ENCODE assay signal across 11 cellular contexts in genomic region chr22:48491451-48491941, GRCh38.
DNase-seq lines count a peak whose midpoint lies in the region; ATAC-seq and TF ChIP-seq lines count a peak whose summit lies in the region.
"Had no signal": no experiment of that assay in that cellular context is flagged by ENCODE, and none has a peak within 500 bp of the region (broad histone marks: within the 10 kb centered on the region; RNA-seq: fewer than 3 reads in every experiment).

No MANE protein-coding gene starts in this region.

- no peaks in the 10 kb centered on the region for H3K9me3 Mint-ChIP-seq in nephron progenitor cell
- H3K9me3 Mint-ChIP-seq: activated naive CD4-positive, alpha-beta T cell treated with anti-CD3 and anti-CD28 coated beads for 36 hours had no signal

- no peaks in the 10 kb centered on the region for H3K36me3 ChIP-seq in H7 (replicated peaks; ENCODE audit: control insufficient read depth, insufficient read depth, low read length)

- no peak for ATAC-seq in GM21423 (IDR thresholded peaks at IDR 0.05; ENCODE audit: unreplicated experiment)
- ATAC-seq in GM21528 (IDR thresholded peaks at IDR 0.05; ENCODE audit: low FRiP score, unreplicated experiment), result no peak

- TF ChIP-seq CTCF in AG04449 (IDR thresholded peaks at IDR 0.05; ENCODE audit: insufficient read depth, low read length, missing control alignments), result no peak
- no peak for TF ChIP-seq CTCF in nephron progenitor cell (IDR thresholded peaks at IDR 0.05)

- H3K27ac Mint-ChIP-seq in nephron progenitor cell, result no peak overlapping the region
- H3K27ac Mint-ChIP-seq: activated naive CD4-positive, alpha-beta T cell treated with anti-CD3 and anti-CD28 coated beads for 36 hours; CD14-positive monocyte had no signal

- H3K27me3 ChIP-seq in H7 (ENCODE audit: control insufficient read depth, insufficient read depth, low read length), result peaks cover 20% of the 10 kb centered on the region

- POLR2A ChIA-PET in AG04449 (lab: Yijun Ruan, JAX), result no interaction called here

- CTCF ChIA-PET in AG04449 (lab: Yijun Ruan, JAX), result interaction anchor here (0.9 to 4.5 kb wide), 16 partner anchors 11 to 1698 kb away, joined by 3 to 43 read pairs (median 4); no protein-coding TSS in a partner anchor

- no peaks in the 10 kb centered on the region for H3K36me3 Mint-ChIP-seq in nephron progenitor cell (ENCODE audit: low read depth)
- H3K36me3 Mint-ChIP-seq: CD14-positive monocyte had no signal

- H3K4me3 Mint-ChIP-seq in nephron progenitor cell, result peak overlapping the region; percentile 82
- H3K4me3 Mint-ChIP-seq: activated naive CD4-positive, alpha-beta T cell treated with anti-CD3 and anti-CD28 coated beads for 36 hours had no signal

- H3K4me3 ChIP-seq in AG04449 (ENCODE audit: low read depth, low read length) (peak overlapping the region; percentile 71), H7 (ENCODE audit: insufficient read depth, low read depth, low read length) (peak overlapping the region; percentile 60)

- DNase-seq in AG04449 (ENCODE audit: low read depth, low spot score) (no peak), H7 (peak; percentile 75), nephron progenitor cell (no peak), inferior parietal cortex (ENCODE audit: extremely low spot score) (no peak), NCI-H2196 treated with DMSO at 0.1 percent for 48 hours (lab: John Stamatoyannopoulos, UW; ENCODE audit: unreplicated experiment) (no peak)
- DNase-seq: activated naive CD4-positive, alpha-beta T cell treated with anti-CD3 and anti-CD28 coated beads for 36 hours; NCI-H510A had no signal

- H3K27ac ChIP-seq in cingulate gyrus (ENCODE audit: low read depth, low read length), result peak overlapping the region; percentile 60

- peaks cover 59% of the 10 kb centered on the region for H3K27me3 Mint-ChIP-seq in nephron progenitor cell (ENCODE audit: low read depth, poor library complexity)

- peaks cover 51% of the 10 kb centered on the region for H3K4me1 Mint-ChIP-seq in nephron progenitor cell
